14 cellular contexts compared by ENCODE assay signal in genomic region chr2:28633739-28634138, GRCh38.
DNase-seq lines count a peak whose midpoint lies in the region; ATAC-seq and TF ChIP-seq lines count a peak whose summit lies in the region.
"Had no signal": no experiment of that assay in that cellular context is flagged by ENCODE, and none has a peak within 500 bp of the region (broad histone marks: within the 10 kb centered on the region; RNA-seq: fewer than 3 reads in every experiment).

No MANE protein-coding gene starts in this region.

- ATAC-seq in HG03460 (IDR thresholded peaks at IDR 0.05; ENCODE audit: unreplicated experiment) = no peak
- ATAC-seq in GM21526 (IDR thresholded peaks at IDR 0.05; ENCODE audit: low FRiP score, unreplicated experiment) = no peak
- no peak for ATAC-seq in GM21528 (IDR thresholded peaks at IDR 0.05; ENCODE audit: low FRiP score, unreplicated experiment)

- no peak overlapping the region for H2AFZ ChIP-seq in trophoblast cell (ENCODE audit: insufficient read depth, low read length, poor library complexity)

- no peaks in the 10 kb centered on the region for H3K27me3 ChIP-seq in trophoblast cell (ENCODE audit: insufficient read depth, low read length)
- H3K27me3 ChIP-seq: SJCRH30 had no signal

- no peak overlapping the region for H3K14ac ChIP-seq in trophoblast cell (ENCODE audit: low read length)

- H2BK12ac ChIP-seq in trophoblast cell (ENCODE audit: low read length) = no peak overlapping the region

- no peak overlapping the region for H3K9ac ChIP-seq in trophoblast cell (ENCODE audit: low read length)

- H4K12ac ChIP-seq in trophoblast cell (ENCODE audit: low read depth, low read length) = no peak overlapping the region

- H3K27ac ChIP-seq in C4-2B = peak overlapping the region; percentile 29
- no peak overlapping the region for H3K27ac ChIP-seq in trophoblast cell (ENCODE audit: low read depth, low read length)
- H3K27ac ChIP-seq: HL-60, SJCRH30 had no signal

- no peak overlapping the region for H3K4me2 ChIP-seq in trophoblast cell (ENCODE audit: low read length)

- no peak overlapping the region for H3K4me3 ChIP-seq in trophoblast cell (ENCODE audit: low read depth, low read length)
- H3K4me3 ChIP-seq: SJCRH30 had no signal

- no peak for TF ChIP-seq CTCF in C4-2B (conservative IDR thresholded peaks at IDR 0.05)

- no peak overlapping the region for H4K8ac ChIP-seq in trophoblast cell (ENCODE audit: low read depth, low read length)

- no peak overlapping the region for H3K4ac ChIP-seq in trophoblast cell (ENCODE audit: low read depth, low read length)

- DNase-seq in NCI-H226 (peak; percentile 82), fibroblast of gingiva (ENCODE audit: low read depth) (peak; percentile 58), trophoblast cell (peak; percentile 83 to 90), T-helper 9 cell (no peak)
- DNase-seq: activated CD4-positive, alpha-beta T cell treated with anti-CD3 and anti-CD28 coated beads, Interleukin-2, amount 10 ng/mL, durations not matched to agents 7 days and 5 days; activated naive CD8-positive, alpha-beta T cell treated with anti-CD3 and anti-CD28 coated beads, Interleukin-2, amount 10 ng/mL, durations not matched to agents 7 days and 5 days; GOT3; head of caudate nucleus had no signal

- no peak overlapping the region for H2BK5ac ChIP-seq in trophoblast cell (ENCODE audit: low read depth, low read length, poor library complexity)

- H3K4me1 ChIP-seq in trophoblast cell (ENCODE audit: control insufficient read depth in 1 of 2, insufficient read depth in 2 of 2, low read length in 2 of 2) = peaks cover 11 to 20% of the 10 kb centered on the region in 2 experiments

- no peaks in the 10 kb centered on the region for H3K36me3 ChIP-seq in trophoblast cell (ENCODE audit: control insufficient read depth in 1 of 2, insufficient read depth in 2 of 2, low read length in 2 of 2)
- H3K36me3 ChIP-seq: SJCRH30 had no signal

- H3K18ac ChIP-seq in trophoblast cell (ENCODE audit: low read length) = no peak overlapping the region

- H4K91ac ChIP-seq in trophoblast cell (ENCODE audit: low read depth, low read length) = peak overlapping the region; percentile 10

- no peak overlapping the region for H2BK120ac ChIP-seq in trophoblast cell (ENCODE audit: insufficient read depth, low read length, poor library complexity)

- no peak overlapping the region for H2AK5ac ChIP-seq in trophoblast cell (ENCODE audit: low read length)

- WGBS in trophoblast cell (ENCODE audit: extremely low coverage, insufficient coverage, insufficient read length) = no CpG with 5 or more reads among the region's 4 CpGs

- no peaks in the 10 kb centered on the region for H3K9me3 ChIP-seq in trophoblast cell (ENCODE audit: insufficient read depth, low read depth, low read length)
- H3K9me3 ChIP-seq: SJCRH30 had no signal

- H3K79me1 ChIP-seq in trophoblast cell (ENCODE audit: low read length) = peaks cover 11% of the 10 kb centered on the region

- no peaks in the 10 kb centered on the region for H3K79me2 ChIP-seq in trophoblast cell (ENCODE audit: control insufficient read depth, insufficient read depth, low read length, poor library complexity)

- H3K23ac ChIP-seq in trophoblast cell (ENCODE audit: low read length) = no peak overlapping the region
